ENCODE assay signal across 12 cellular contexts in genomic region chr2:85913854-85914524, GRCh38. TPM values are rescaled to one million over a fixed set of nuclear protein-coding genes. Genes with fewer than 3 reads are reported as not detected.
DNase-seq lines count a peak whose midpoint lies in the region; ATAC-seq, FAIRE-seq and TF ChIP-seq lines count a peak whose summit lies in the region.
"Had no signal": no experiment of that assay in that cellular context is flagged by ENCODE, and none has a peak within 500 bp of the region (broad histone marks: within the 10 kb centered on the region; RNA-seq: fewer than 3 reads in every experiment).

No MANE protein-coding gene starts in this region.

- H3K9me1 ChIP-seq in endothelial cell of umbilical vein (replicated peaks; ENCODE audit: control insufficient read depth, extremely low read depth, insufficient read depth, low read length) = no peaks in the 10 kb centered on the region

- no peak for FAIRE-seq in endothelial cell of umbilical vein (lab: Jason Lieb, UNC)
- FAIRE-seq: HTR-8/SVneo, TTC549 had no signal

- no peaks in the 10 kb centered on the region for H4K20me1 ChIP-seq in endothelial cell of umbilical vein (replicated peaks; ENCODE audit: control insufficient read depth, extremely low read depth, insufficient read depth, low read length)

- intact Hi-C loops in endothelial cell of umbilical vein (cut with micrococcal nuclease) (no loop called here), thyroid gland (cut with DNase I) (no loop called here)

- no peak overlapping the region for H3K9ac ChIP-seq in endothelial cell of umbilical vein (replicated peaks; ENCODE audit: extremely low read depth, insufficient read depth, low read length)

- H3K79me2 ChIP-seq in endothelial cell of umbilical vein (ENCODE audit: control insufficient read depth, insufficient read depth, low read length) = no peaks in the 10 kb centered on the region

- POLR2A ChIA-PET in endothelial cell of umbilical vein (lab: Charles Lee) = no interaction called here

- H3K9me3 ChIP-seq in endothelial cell of umbilical vein (replicated peaks; ENCODE audit: control insufficient read depth, insufficient read depth, low read length) (no peaks in the 10 kb centered on the region), thyroid gland (no peaks in the 10 kb centered on the region)

- dilution Hi-C loops in endothelial cell of umbilical vein (cut with MboI; ENCODE audit: extremely low pct_ligation_motif_present, low sequenced_read_pairs) = no loop called here

- no peak for ATAC-seq in GM21381 (IDR thresholded peaks at IDR 0.05; ENCODE audit: unreplicated experiment)
- ATAC-seq: natural killer cell had no signal

- 98 to 100% methylated on average over 2 of the region's 2 CpGs for WGBS in thyroid gland, 2 donors

- H3K36me3 ChIP-seq in endothelial cell of umbilical vein (ENCODE audit: control insufficient read depth in 2 of 2, extremely low read depth in 1 of 2, insufficient read depth in 2 of 2, low read length in 2 of 2) (no peaks in the 10 kb centered on the region), thyroid gland (peaks cover 0 to 4% of the 10 kb centered on the region in 2 donors)

- BruUV-seq in endothelial cell of umbilical vein (replicated peaks; lab: Mats Ljungman, UMichigan) = no TSS peak

- DNase-seq in NB4 (ENCODE audit: low read depth) (peak; percentile 62), endothelial cell of umbilical vein (ENCODE audit: low read depth, low spot score) (no peak), hepatic stellate cell (ENCODE audit: low spot score) (peak; percentile 51), thyroid gland (no peak), NCI-H526 (lab: John Stamatoyannopoulos, UW) (no peak)
- no peak for DNase-seq in stimulated activated CD4-positive, alpha-beta T cell treated with anti-CD3 and anti-CD28 coated beads, Interleukin-1b, Interleukin-23, amount 100 ng/mL, for 48 hours
- DNase-seq: natural killer cell, NCI-H1092, SIG-M5 had no signal

- no peak overlapping the region for H2AFZ ChIP-seq in endothelial cell of umbilical vein (ENCODE audit: low read depth, low read length)

- H3K4me3 ChIP-seq in NB4 (ENCODE audit: low read depth, low read length) (no peak overlapping the region), endothelial cell of umbilical vein (replicated peaks in 1 of 3; ENCODE audit: insufficient read depth in 1 of 3, low read depth in 1 of 3, low read length in 3 of 3) (no peak overlapping the region), thyroid gland (replicated peaks in 1 of 3) (no peak overlapping the region)

- H3K4me1 ChIP-seq in endothelial cell of umbilical vein (ENCODE audit: control insufficient read depth, extremely low read depth, insufficient read depth, low read length) (no peaks in the 10 kb centered on the region), thyroid gland (peaks cover 31 to 63% of the 10 kb centered on the region in 2 donors)

- TF ChIP-seq POLR2A in NB4 (IDR thresholded peaks at IDR 0.05; ENCODE audit: extremely low read depth, insufficient read length) = no peak
- TF ChIP-seq POLR2A in endothelial cell of umbilical vein (IDR thresholded peaks at IDR 0.05; ENCODE audit: low read depth, low read length) = no peak
- no peak for TF ChIP-seq POLR2A in thyroid gland (IDR thresholded peaks at IDR 0.05)

- no peak for TF ChIP-seq CTCF in NB4 (IDR thresholded peaks at IDR 0.05; ENCODE audit: low read depth, low read length)
- TF ChIP-seq CTCF in endothelial cell of umbilical vein (IDR thresholded peaks at IDR 0.05; ENCODE audit: extremely low read depth in 1 of 2, insufficient read depth in 1 of 2, low read depth in 1 of 2, low read length in 2 of 2) = no peak
- TF ChIP-seq CTCF in thyroid gland (IDR thresholded peaks at IDR 0.05) = no peak

- no peaks in the 10 kb centered on the region for H3K27me3 ChIP-seq in endothelial cell of umbilical vein (ENCODE audit: control insufficient read depth in 2 of 2, insufficient read depth in 2 of 2, low read length in 2 of 2)
- no peaks in the 10 kb centered on the region for H3K27me3 ChIP-seq in thyroid gland

- no peak overlapping the region for H3K4me2 ChIP-seq in endothelial cell of umbilical vein (ENCODE audit: insufficient read depth, low read length)

- H3K27ac ChIP-seq in endothelial cell of umbilical vein (ENCODE audit: insufficient read depth, low read depth, low read length) = no peak overlapping the region
- peak overlapping the region; percentile 94 to 96 (median 95) for H3K27ac ChIP-seq in thyroid gland

- CTCF ChIA-PET in endothelial cell of umbilical vein (lab: Charles Lee) = interaction anchor here (1.4 to 2.6 kb wide), 2 partner anchors 17 to 86 kb away, joined by 5 to 13 read pairs; no protein-coding TSS in a partner anchor

TF ChIP-seq in endothelial cell of umbilical vein, 7 proteins besides CTCF, POLR2A, EP300 and RAD21:
- TF ChIP-seq, protein P1, sequence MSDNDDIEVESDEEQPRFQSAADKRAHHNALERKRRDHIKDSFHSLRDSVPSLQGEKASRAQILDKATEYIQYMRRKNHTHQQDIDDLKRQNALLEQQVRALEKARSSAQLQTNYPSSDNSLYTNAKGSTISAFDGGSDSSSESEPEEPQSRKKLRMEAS (IDR thresholded peaks at IDR 0.05; ENCODE audit: insufficient read depth, insufficient read length) = no peak
- TF ChIP-seq MYC (IDR thresholded peaks at IDR 0.05; ENCODE audit: low read depth, low read length) (no peak), GATA2 (IDR thresholded peaks at IDR 0.05; ENCODE audit: insufficient read depth, insufficient read length, low read depth, low read length) (no peak), EZH2 (IDR thresholded peaks at IDR 0.05; ENCODE audit: borderline replicate concordance, low read depth, low read length, severe bottlenecking) (no peak), POLR2AphosphoS5 (IDR thresholded peaks at IDR 0.05; ENCODE audit: insufficient read depth, low read depth, low read length) (no peak), JUN (IDR thresholded peaks at IDR 0.05; ENCODE audit: borderline replicate concordance, insufficient read depth, insufficient read length, low read depth) (peak; percentile 21), FOS (IDR thresholded peaks at IDR 0.05; ENCODE audit: borderline replicate concordance, insufficient read depth, low read length) (no peak)

RNA-seq across cellular contexts. Expression of gene ST3GAL5, which starts 25.2 kb away (rescaled TPM):
- total RNA-seq in endothelial cell of umbilical vein (12.7 and 16.0 TPM in 2 replicates), thyroid gland (100 to 1,000 TPM; 139 to 199 (median 156) TPM)
- 7.5 and 9.5 TPM in 2 replicates for polyA plus RNA-seq in endothelial cell of umbilical vein
- polyA plus RNA-seq in endothelial cell of umbilical vein (2011; cell fraction: cytosol; rRNA removed) = 9.5 and 10.0 TPM in 2 replicates
- polyA plus RNA-seq in endothelial cell of umbilical vein (2011; cell fraction: nucleus; rRNA removed) = 14.6 and 16.2 TPM in 2 replicates
- polyA plus RNA-seq in endothelial cell of umbilical vein (2012) = 9.0 and 14.5 TPM in 2 replicates
- 9.8 and 12.9 TPM in 2 replicates for polyA minus RNA-seq in endothelial cell of umbilical vein
- polyA minus RNA-seq in endothelial cell of umbilical vein (2011; cell fraction: cytosol; rRNA and poly(A)+ RNA removed) = 0.72 TPM
- 11.1 and 15.7 TPM in 2 replicates for polyA minus RNA-seq in endothelial cell of umbilical vein (2011; cell fraction: nucleus; rRNA and poly(A)+ RNA removed)

Comparison
In these comparisons a context has a peak if more than half of its experiments do, and no peak if none do; other contexts are left out.
1. DNase-seq: peak in NB4 (single experiment) and hepatic stellate cell (single experiment); none in endothelial cell of umbilical vein (single experiment), thyroid gland (0 of 2), NCI-H526 (0 of 2) and stimulated activated CD4-positive, alpha-beta T cell treated with anti-CD3 and anti-CD28 coated beads, Interleukin-1b, Interleukin-23, amount 100 ng/mL, for 48 hours (single experiment).